ENCODE assay signal across 14 cellular contexts in genomic region chr6:105509506-105510331, GRCh38.
DNase-seq lines count a peak whose midpoint lies in the region; ATAC-seq and TF ChIP-seq lines count a peak whose summit lies in the region.
"Had no signal": no experiment of that assay in that cellular context is flagged by ENCODE, and none has a peak within 500 bp of the region (broad histone marks: within the 10 kb centered on the region; RNA-seq: fewer than 3 reads in every experiment).

No MANE protein-coding gene starts in this region.

- H2AFZ ChIP-seq in mammary epithelial cell (ENCODE audit: low read depth, low read length): no peak overlapping the region

- POLR2A ChIA-PET in WTC11 (lab: Charles Lee): no interaction called here

- H3K79me2 ChIP-seq in mammary epithelial cell (ENCODE audit: insufficient read depth, low read length): no peaks in the 10 kb centered on the region

- H3K36me3 ChIP-seq in breast epithelium (no peaks in the 10 kb centered on the region), mammary epithelial cell (ENCODE audit: insufficient read depth, low read length) (no peaks in the 10 kb centered on the region)
- H3K36me3 ChIP-seq: stomach had no signal

- H3K4me1 ChIP-seq in breast epithelium: peaks cover 0 to 3% of the 10 kb centered on the region in 2 donors
- H3K4me1 ChIP-seq in mammary epithelial cell (ENCODE audit: insufficient read depth, low read length): no peaks in the 10 kb centered on the region
- H3K4me1 ChIP-seq: stomach had no signal

- BruUV-seq in mammary epithelial cell (replicated peaks; lab: Mats Ljungman, UMichigan): no TSS peak

- TF ChIP-seq POLR2A in breast epithelium (IDR thresholded peaks at IDR 0.05): no peak

- H3K27ac Mint-ChIP-seq in WTC11: no peak overlapping the region
- no peak overlapping the region for H3K27ac Mint-ChIP-seq in type B pancreatic cell
- H3K27ac Mint-ChIP-seq: activated T-cell treated with anti-CD3 and anti-CD28 coated beads, Interleukin-2, amount 50 U/mL, for 24 hours; B cell; dendritic cell treated with granulocyte-macrophage colony-stimulating factor and Interleukin-4, amounts not matched to agents 40 ng/mL and 50 ng/mL, for 4 days had no signal

- intact Hi-C loops in breast epithelium (cut with DNase I; ENCODE audit: low total_unique reads) (no loop called here), mammary epithelial cell (cut with micrococcal nuclease) (no loop called here), left ventricle myocardium superior (cut with micrococcal nuclease) (no loop called here)

- H4K20me1 ChIP-seq in mammary epithelial cell (ENCODE audit: insufficient read depth, low read length): no peaks in the 10 kb centered on the region

- H3K9me3 Mint-ChIP-seq in WTC11 (peaks cover 4% of the 10 kb centered on the region; the same call in 1 of the 2 replicates), type B pancreatic cell (no peaks in the 10 kb centered on the region)
- H3K9me3 Mint-ChIP-seq: activated T-cell treated with anti-CD3 and anti-CD28 coated beads, Interleukin-2, amount 50 U/mL, for 24 hours; dendritic cell treated with granulocyte-macrophage colony-stimulating factor and Interleukin-4, amounts not matched to agents 40 ng/mL and 50 ng/mL, for 4 days had no signal

- H3K27ac ChIP-seq in breast epithelium: peak overlapping the region; percentile 1 to 20
- no peak overlapping the region for H3K27ac ChIP-seq in mammary epithelial cell (ENCODE audit: insufficient read depth, low read depth, low read length)

- H3K27me3 ChIP-seq in breast epithelium (no peaks in the 10 kb centered on the region), mammary epithelial cell (ENCODE audit: insufficient read depth, low read length) (no peaks in the 10 kb centered on the region)
- H3K27me3 ChIP-seq: stomach had no signal

- in situ Hi-C loops in mammary epithelial cell (cut with MboI; ENCODE audit: low sequenced_read_pairs in 2 of 2): no loop called here

- DNase-seq in breast epithelium (ENCODE audit: low spot score in 2 of 2) (no peak), mammary epithelial cell (no peak), WTC11 (ENCODE audit: low spot score) (peak; percentile 41), left ventricle myocardium superior (peak; percentile 49), type B pancreatic cell (ENCODE audit: extremely low spot score, unreplicated experiment) (no peak), hippocampal formation (lab: John Stamatoyannopoulos, UW) (no peak)
- no peak for DNase-seq in stimulated activated CD4-positive, alpha-beta T cell treated with anti-CD3 and anti-CD28 coated beads, Interleukin-4, amount 100 ng/mL, for 24 hours
- DNase-seq: activated T-cell treated with anti-CD3 and anti-CD28 coated beads, Interleukin-2, amount 50 U/mL, for 24 hours; NCI-H1417; stomach had no signal

- H3K4me2 ChIP-seq in mammary epithelial cell (ENCODE audit: insufficient read depth, low read depth, low read length): no peak overlapping the region

- ATAC-seq in WTC11 (peak; percentile 93), left ventricle myocardium superior (peak; percentile 80), HG02642 (IDR thresholded peaks at IDR 0.05; ENCODE audit: poor library complexity, unreplicated experiment) (no peak)

- H3K9me3 ChIP-seq in breast epithelium (no peaks in the 10 kb centered on the region), mammary epithelial cell (replicated peaks; ENCODE audit: insufficient read depth, low read length) (no peaks in the 10 kb centered on the region)
- H3K9me3 ChIP-seq: stomach had no signal

- no peak overlapping the region for H3K9ac ChIP-seq in mammary epithelial cell (ENCODE audit: insufficient read depth, low read length)

- H3K36me3 Mint-ChIP-seq in WTC11 (no peaks in the 10 kb centered on the region), type B pancreatic cell (no peaks in the 10 kb centered on the region)

- CTCF ChIA-PET in mammary epithelial cell (lab: Charles Lee; ENCODE audit: low non-redundant PET) (no interaction called here), WTC11 (lab: Charles Lee) (interaction anchor here (0.6 kb wide), 1 partner anchor 533 kb away, joined by 3 read pairs; no protein-coding TSS in a partner anchor)

- dilution Hi-C loops in mammary epithelial cell (cut with HindIII; ENCODE audit: low sequenced_read_pairs): no loop called here

- H3K4me1 Mint-ChIP-seq in WTC11 (no peaks in the 10 kb centered on the region), type B pancreatic cell (ENCODE audit: unreplicated experiment) (peaks cover 17% of the 10 kb centered on the region)
- H3K4me1 Mint-ChIP-seq: B cell had no signal

- TF ChIP-seq CTCF in breast epithelium (IDR thresholded peaks at IDR 0.05): no peak
- no peak for TF ChIP-seq CTCF in mammary epithelial cell (conservative IDR thresholded peaks at IDR 0.05 in 1 of 2, IDR thresholded peaks at IDR 0.05 in 1 of 2; ENCODE audit: extremely low read depth in 1 of 2, insufficient read depth in 1 of 2, low read depth in 1 of 2, low read length in 2 of 2)
- no peak for TF ChIP-seq CTCF in WTC11 (IDR thresholded peaks at IDR 0.05)
- peak; percentile 54 for TF ChIP-seq CTCF in type B pancreatic cell (conservative IDR thresholded peaks at IDR 0.05)

- H3K27me3 Mint-ChIP-seq in WTC11 (ENCODE audit: low read depth) (0 out of 2 replicates have a peak, but pooled peaks cover 2% of the 10 kb centered on the region), type B pancreatic cell (peaks cover 4% of the 10 kb centered on the region)

- H3K4me3 Mint-ChIP-seq in WTC11 (no peak overlapping the region), type B pancreatic cell (peak overlapping the region; percentile 6)
- H3K4me3 Mint-ChIP-seq: activated T-cell treated with anti-CD3 and anti-CD28 coated beads, Interleukin-2, amount 50 U/mL, for 24 hours; B cell; dendritic cell treated with granulocyte-macrophage colony-stimulating factor and Interleukin-4, amounts not matched to agents 40 ng/mL and 50 ng/mL, for 4 days had no signal

- H3K4me3 ChIP-seq in breast epithelium (no peak overlapping the region), mammary epithelial cell (replicated peaks in 1 of 3; ENCODE audit: insufficient read depth in 1 of 3, low read depth in 2 of 3, low read length in 3 of 3) (no peak overlapping the region)
- H3K4me3 ChIP-seq: skin epidermis, stomach had no signal

- WGBS in mammary epithelial cell (ENCODE audit: low coverage, missing lambda C conversion rate): 74% methylated on average over 9 of the region's 9 CpGs

TF ChIP-seq in WTC11, 78 proteins besides CTCF, POLR2A, EP300 and RAD21 (continues in another document):
- TF ChIP-seq RORB (CRISPR knock-in tag; IDR thresholded peaks at IDR 0.05) (no peak), AFF4 (CRISPR knock-in tag; IDR thresholded peaks at IDR 0.05; ENCODE audit: borderline replicate concordance) (no peak), NFYB (CRISPR knock-in tag; conservative IDR thresholded peaks at IDR 0.05; ENCODE audit: low read depth) (no peak), ZNF317 (CRISPR knock-in tag; IDR thresholded peaks at IDR 0.05; ENCODE audit: borderline replicate concordance, low read depth) (no peak), ZSCAN18 (CRISPR knock-in tag; IDR thresholded peaks at IDR 0.05) (no peak), EMX1 (CRISPR knock-in tag; IDR thresholded peaks at IDR 0.05) (no peak)

Comparison
In these comparisons a context has a peak if more than half of its experiments do, and no peak if none do; other contexts are left out.
1. DNase-seq: peak in WTC11 (single experiment) and left ventricle myocardium superior (single experiment); none in breast epithelium (0 of 2), mammary epithelial cell (single experiment), type B pancreatic cell (single experiment), hippocampal formation (0 of 2) and stimulated activated CD4-positive, alpha-beta T cell treated with anti-CD3 and anti-CD28 coated beads, Interleukin-4, amount 100 ng/mL, for 24 hours (single experiment).